In genomic region chr5:111461261-111461671, GRCh38 we compare ENCODE assay signal across 9 cellular contexts.
DNase-seq lines count a peak whose midpoint lies in the region; ATAC-seq and TF ChIP-seq lines count a peak whose summit lies in the region.
"Had no signal": no experiment of that assay in that cellular context is flagged by ENCODE, and none has a peak within 500 bp of the region (broad histone marks: within the 10 kb centered on the region; RNA-seq: fewer than 3 reads in every experiment).

No MANE protein-coding gene starts in this region.

- H3K9me2 ChIP-seq in Loucy (replicated peaks; ENCODE audit: low read depth, low read length): no peaks in the 10 kb centered on the region

- no peaks in the 10 kb centered on the region for H3K36me3 Mint-ChIP-seq in nephron (ENCODE audit: low read depth)
- H3K36me3 Mint-ChIP-seq in stimulated activated effector memory CD8-positive, alpha-beta T cell treated with anti-CD3 and anti-CD28 coated beads, Interleukin-12 subunit alpha, Interleukin-12 subunit beta, amount 100 ng/mL, for 72 hours: peaks cover 47% of the 10 kb centered on the region

- no peaks in the 10 kb centered on the region for H3F3A ChIP-seq in Loucy (ENCODE audit: low read depth)

- H3K27me3 ChIP-seq in Loucy (ENCODE audit: insufficient read depth, low read length, poor library complexity, severe bottlenecking) (no peaks in the 10 kb centered on the region), brain microvascular endothelial cell (replicated peaks) (no peaks in the 10 kb centered on the region)

- H3K36me3 ChIP-seq in Loucy (ENCODE audit: insufficient read depth, low read length) (peaks cover 2% of the 10 kb centered on the region; the same call in 1 of the 2 replicates), brain microvascular endothelial cell (replicated peaks) (no peaks in the 10 kb centered on the region)

- H3K4me1 ChIP-seq in Loucy (ENCODE audit: insufficient read depth, low read length, poor library complexity, severe bottlenecking): no peaks in the 10 kb centered on the region

- in situ Hi-C loops in GM13976 (cut with MboI; ENCODE audit: low sequenced_read_pairs, unreplicated experiment) (loop anchor here (25.0 kb wide), 1 partner anchor 299 kb away; no protein-coding TSS in a partner anchor), brain microvascular endothelial cell (cut with HindIII; ENCODE audit: low pct_ligation_motif_present, low sequenced_read_pairs) (no loop called here)

- H3K4me3 ChIP-seq in Loucy (ENCODE audit: low read length, poor library complexity, severe bottlenecking): no peak overlapping the region
- no peak overlapping the region for H3K4me3 ChIP-seq in brain microvascular endothelial cell (ENCODE audit: low read depth, low read length)

- ATAC-seq in stimulated activated effector memory CD8-positive, alpha-beta T cell treated with anti-CD3 and anti-CD28 coated beads, Interleukin-12 subunit alpha, Interleukin-12 subunit beta, amount 100 ng/mL, for 72 hours: no peak
- no peak for ATAC-seq in HG03342 (IDR thresholded peaks at IDR 0.05; ENCODE audit: unreplicated experiment)

- H3K4me1 Mint-ChIP-seq in nephron: peaks cover 3% of the 10 kb centered on the region
- H3K4me1 Mint-ChIP-seq in stimulated activated effector memory CD8-positive, alpha-beta T cell treated with anti-CD3 and anti-CD28 coated beads, Interleukin-12 subunit alpha, Interleukin-12 subunit beta, amount 100 ng/mL, for 72 hours: peaks cover 8% of the 10 kb centered on the region

- no peaks in the 10 kb centered on the region for H3K27me3 Mint-ChIP-seq in nephron (ENCODE audit: low read depth)

- no peak overlapping the region for H3K27ac Mint-ChIP-seq in nephron
- no peak overlapping the region for H3K27ac Mint-ChIP-seq in stimulated activated effector memory CD8-positive, alpha-beta T cell treated with anti-CD3 and anti-CD28 coated beads, Interleukin-12 subunit alpha, Interleukin-12 subunit beta, amount 100 ng/mL, for 72 hours
- H3K27ac Mint-ChIP-seq: dendritic cell treated with granulocyte-macrophage colony-stimulating factor and Interleukin-4, amounts not matched to agents 40 ng/mL and 50 ng/mL, for 4 days had no signal

- H3K9me3 ChIP-seq in Loucy (ENCODE audit: insufficient read depth, low read depth, low read length): no peaks in the 10 kb centered on the region

- peaks cover 8% of the 10 kb centered on the region for H3K9me3 Mint-ChIP-seq in nephron
- H3K9me3 Mint-ChIP-seq in stimulated activated effector memory CD8-positive, alpha-beta T cell treated with anti-CD3 and anti-CD28 coated beads, Interleukin-12 subunit alpha, Interleukin-12 subunit beta, amount 100 ng/mL, for 72 hours: peaks cover 2% of the 10 kb centered on the region

- no peak overlapping the region for H3K4me3 Mint-ChIP-seq in nephron
- H3K4me3 Mint-ChIP-seq in stimulated activated effector memory CD8-positive, alpha-beta T cell treated with anti-CD3 and anti-CD28 coated beads, Interleukin-12 subunit alpha, Interleukin-12 subunit beta, amount 100 ng/mL, for 72 hours: no peak overlapping the region
- H3K4me3 Mint-ChIP-seq: dendritic cell treated with granulocyte-macrophage colony-stimulating factor and Interleukin-4, amounts not matched to agents 40 ng/mL and 50 ng/mL, for 4 days had no signal

- H3K79me2 ChIP-seq in Loucy (ENCODE audit: insufficient read depth, low read length): no peaks in the 10 kb centered on the region

- DNase-seq in GM13976 (ENCODE audit: low spot score) (no peak), brain microvascular endothelial cell (peak; percentile 32), activated gamma-delta T cell (lab: John Stamatoyannopoulos, UW) (no peak)
- no peak for DNase-seq in stimulated activated effector memory CD8-positive, alpha-beta T cell treated with anti-CD3 and anti-CD28 coated beads, Interleukin-12 subunit alpha, Interleukin-12 subunit beta, amount 100 ng/mL, for 72 hours (ENCODE audit: low spot score in 2 of 2)
- no peak for DNase-seq in stimulated activated CD4-positive, alpha-beta T cell treated with anti-CD3 and anti-CD28 coated beads, Interleukin-4, amount 100 ng/mL, for 1 hour

- no peak overlapping the region for H2AFZ ChIP-seq in Loucy (ENCODE audit: low read length)

- H4K20me1 ChIP-seq in Loucy (ENCODE audit: insufficient read depth, low read length, poor library complexity, severe bottlenecking): no peaks in the 10 kb centered on the region

- H3K9ac ChIP-seq in Loucy (ENCODE audit: low read depth, low read length, poor library complexity, severe bottlenecking): no peak overlapping the region

- no peak overlapping the region for H3K27ac ChIP-seq in brain microvascular endothelial cell

- TF ChIP-seq CTCF in GM13976 (IDR thresholded peaks at IDR 0.05; ENCODE audit: borderline replicate concordance, control extremely low read depth, extremely low read depth, insufficient read depth, missing control alignments): peak; percentile 32
- peak; percentile 51 for TF ChIP-seq CTCF in Loucy (conservative IDR thresholded peaks at IDR 0.05; ENCODE audit: low read length)
- TF ChIP-seq CTCF in brain microvascular endothelial cell (IDR thresholded peaks at IDR 0.05; ENCODE audit: low read depth, low read length, missing control alignments): peak; percentile 61
- peak; percentile 20 to 47 (median 32) for TF ChIP-seq CTCF in nephron (IDR thresholded peaks at IDR 0.05; ENCODE audit: unreplicated experiment in 3 of 3)

- H3K4me2 ChIP-seq in Loucy (ENCODE audit: low read depth, low read length, poor library complexity, severe bottlenecking): no peak overlapping the region
